In genomic region chr12:131841547-131841946, GRCh38 we compare ENCODE assay signal across 35 cellular contexts.
"Had no signal": no experiment of that assay in that cellular context is flagged by ENCODE, and none has a peak within 500 bp of the region (broad histone marks: within the 10 kb centered on the region; RNA-seq: fewer than 3 reads in every experiment).

No MANE protein-coding gene starts in this region.

- H3K4me3 ChIP-seq: MG63 had no signal

- H3K36me3 ChIP-seq: MG63 had no signal

- H3K9me3 ChIP-seq: MG63 had no signal

- H3K27me3 ChIP-seq: MG63 had no signal

- DNase-seq: Karpas-422, Kasumi-1, MG63, MM.1S, MV-4-11, NCI-H1048, NCI-H1092, NCI-H1092 treated with DMSO at 0.1 percent for 48 hours, NCI-H1105, NCI-H1105 treated with DMSO at 0.1 percent for 48 hours, NCI-H1417, NCI-H1417 treated with DMSO at 0.1 percent for 48 hours, NCI-H1436, NCI-H1436 treated with DMSO at 0.1 percent for 48 hours, NCI-H146, NCI-H1694, NCI-H1694 treated with DMSO at 0.1 percent for 48 hours, NCI-H187, NCI-H187 treated with DMSO at 0.1 percent for 48 hours, NCI-H1930, NCI-H2029, NCI-H2029 treated with DMSO at 0.1 percent for 48 hours, NCI-H2081, NCI-H2081 treated with DMSO at 0.1 percent for 48 hours, NCI-H2107, NCI-H2171, NCI-H2171 treated with DMSO at 0.1 percent for 48 hours, NCI-H2227 treated with DMSO at 0.1 percent for 48 hours, NCI-H226, NCI-H345, NCI-H446, NCI-H446 treated with DMSO at 0.1 percent for 48 hours, NCI-H510A, NCI-H510A treated with DMSO at 0.1 percent for 48 hours, NCI-H524 had no signal
